Comparison of ENCODE assay signal across 19 cellular contexts in the genomic region with DNA sequence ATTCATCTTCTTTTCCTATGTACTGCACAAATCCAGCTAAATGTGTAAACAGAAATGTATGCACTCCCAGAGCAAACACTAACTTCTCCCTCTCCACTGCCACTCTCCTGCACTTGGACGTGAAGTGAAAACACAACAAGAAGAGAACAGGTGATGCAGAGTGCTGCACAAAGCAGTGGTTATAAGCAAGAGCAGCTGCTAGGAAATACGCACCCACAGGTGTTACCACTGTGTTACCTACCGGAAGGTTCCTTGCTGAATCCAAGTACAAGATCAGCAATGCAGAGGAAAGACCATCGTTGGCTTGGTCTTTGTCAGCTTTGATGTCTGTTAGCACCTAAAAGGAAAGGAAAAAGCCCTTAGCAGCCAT.
"Had no signal": no experiment of that assay in that cellular context is flagged by ENCODE, and none has a peak within 500 bp of the region (broad histone marks: within the 10 kb centered on the region; RNA-seq: fewer than 3 reads in every experiment).

No MANE protein-coding gene starts in this region.

- H3K27ac ChIP-seq: esophagus squamous epithelium, hepatocyte, pancreas, tibial artery, uterus, VCaP had no signal

- H3K27me3 ChIP-seq: esophagus squamous epithelium, hepatocyte, pancreas, tibial artery, uterus had no signal

- H3K27me3 Mint-ChIP-seq: activated naive CD8-positive, alpha-beta T cell treated with anti-CD3 and anti-CD28 coated beads, Interleukin-2, amount 50 U/mL, for 24 hours; naive B cell had no signal

- H3K27ac Mint-ChIP-seq: activated naive CD8-positive, alpha-beta T cell treated with anti-CD3 and anti-CD28 coated beads, Interleukin-2, amount 50 U/mL, for 24 hours; activated T-helper 1 cell treated with anti-CD3 and anti-CD28 coated beads, Interleukin-12 subunit alpha, Interleukin-12 subunit beta, Interleukin-2, Interleukin-4 antibody, amounts not matched to agents 30 ng/mL and 10 ng/mL and 1 ng/mL, durations not matched to agents 14 hours and 24 hours and 36 hours had no signal

- H3K4me3 Mint-ChIP-seq: activated naive CD8-positive, alpha-beta T cell treated with anti-CD3 and anti-CD28 coated beads, Interleukin-2, amount 50 U/mL, for 24 hours; activated T-helper 1 cell treated with anti-CD3 and anti-CD28 coated beads, Interleukin-12 subunit alpha, Interleukin-12 subunit beta, Interleukin-2, Interleukin-4 antibody, amounts not matched to agents 30 ng/mL and 10 ng/mL and 1 ng/mL, durations not matched to agents 14 hours and 24 hours and 36 hours; naive B cell had no signal

- H3K9me3 Mint-ChIP-seq: activated naive CD8-positive, alpha-beta T cell treated with anti-CD3 and anti-CD28 coated beads, Interleukin-2, amount 50 U/mL, for 24 hours; activated T-helper 1 cell treated with anti-CD3 and anti-CD28 coated beads, Interleukin-12 subunit alpha, Interleukin-12 subunit beta, Interleukin-2, Interleukin-4 antibody, amounts not matched to agents 30 ng/mL and 10 ng/mL and 1 ng/mL, durations not matched to agents 14 hours and 24 hours and 36 hours; naive B cell had no signal

- H3K9me3 ChIP-seq: esophagus squamous epithelium, pancreas, tibial artery, uterus had no signal

- H3K36me3 ChIP-seq: uterus had no signal

- H3K4me3 ChIP-seq: esophagus squamous epithelium, hepatocyte, pancreas, tibial artery, uterus had no signal

- ATAC-seq: activated naive CD8-positive, alpha-beta T cell treated with anti-CD3 and anti-CD28 coated beads, Interleukin-2, amount 50 U/mL, for 24 hours; pancreas had no signal

- H3K4me1 Mint-ChIP-seq: activated naive CD8-positive, alpha-beta T cell treated with anti-CD3 and anti-CD28 coated beads, Interleukin-2, amount 50 U/mL, for 24 hours; naive B cell had no signal

- H3K4me1 ChIP-seq: pancreas, tibial artery, uterus had no signal

- DNase-seq: activated CD4-positive, alpha-beta T cell treated with anti-CD3 and anti-CD28 coated beads for 1 hour; activated CD8-positive, alpha-beta memory T cell treated with anti-CD3 and anti-CD28 coated beads, Interleukin-2, amount 50 U/mL, for 48 hours; activated naive CD4-positive, alpha-beta T cell; activated naive CD8-positive, alpha-beta T cell treated with anti-CD3 and anti-CD28 coated beads, Interleukin-2, amount 50 U/mL, for 24 hours; aorta; cerebellar nuclear complex; effector CD8-positive, alpha-beta T cell; esophagus squamous epithelium; islet precursor cell; mammary epithelial cell; naive B cell; pancreas; stimulated activated CD4-positive, alpha-beta T cell treated with anti-CD3 and anti-CD28 coated beads, Interleukin-12 subunit alpha, Interleukin-12 subunit beta, amount 100 ng/mL, for 4 hours; stimulated activated CD4-positive, alpha-beta T cell treated with anti-CD3 and anti-CD28 coated beads, Interleukin-2, amount 100 ng/mL, for 24 hours; tibial artery; uterus had no signal
